9 cellular contexts compared by ENCODE assay signal in the genomic region with DNA sequence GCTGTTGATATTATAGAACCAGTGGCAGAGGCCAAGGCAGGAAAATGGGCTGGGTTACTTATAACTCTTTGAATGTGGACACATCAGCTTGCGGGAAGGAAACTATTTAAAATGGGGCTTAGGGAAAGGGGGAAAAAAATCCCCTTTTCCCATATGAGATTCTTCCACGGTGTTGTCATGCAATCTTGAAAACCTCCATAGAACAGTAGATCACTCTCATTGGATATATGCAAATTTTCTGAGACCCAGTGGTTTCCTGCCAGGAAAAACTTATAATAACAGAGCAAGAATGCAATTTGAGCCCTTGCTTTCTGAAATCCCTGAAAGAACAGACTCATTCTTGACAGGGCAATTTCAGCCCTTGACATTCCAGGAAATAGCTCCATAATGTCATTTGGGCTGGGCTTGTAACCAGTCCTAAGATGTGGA. TPM values are rescaled to one million over a fixed set of nuclear protein-coding genes. Genes with fewer than 3 reads are reported as not detected.
DNase-seq lines count a peak whose midpoint lies in the region; ATAC-seq and TF ChIP-seq lines count a peak whose summit lies in the region.
"Had no signal": no experiment of that assay in that cellular context is flagged by ENCODE, and none has a peak within 500 bp of the region (broad histone marks: within the 10 kb centered on the region; RNA-seq: fewer than 3 reads in every experiment).

No MANE protein-coding gene starts in this region.

- WGBS in psoas muscle, 3 donors = 21 to 33% (median 27%) methylated on average over 2 of the region's 2 CpGs

- H3K4me1 Mint-ChIP-seq in CD4-positive, alpha-beta T cell (ENCODE audit: low read depth) = no peaks in the 10 kb centered on the region

- H3K27ac Mint-ChIP-seq in CD4-positive, alpha-beta T cell = no peak overlapping the region

- POLR2A ChIA-PET in CD4-positive, alpha-beta T cell (lab: Charles Lee) = no interaction called here

- H3K27ac ChIP-seq in SJSA1 = peak overlapping the region; percentile 98
- H3K27ac ChIP-seq in psoas muscle = peak overlapping the region; percentile 23
- H3K27ac ChIP-seq in CD4-positive, alpha-beta T cell (ENCODE audit: low read depth, low read length) = no peak overlapping the region

- no peaks in the 10 kb centered on the region for H3K36me3 Mint-ChIP-seq in CD4-positive, alpha-beta T cell (ENCODE audit: low read depth)

- DNase-seq in ELR (ENCODE audit: low read depth) (peak; percentile 98), SJSA1 (ENCODE audit: low read depth in 1 of 2, low spot score in 2 of 2) (peak; percentile 80 to 97), foreskin melanocyte (peak; percentile 70), psoas muscle (no peak), NCI-H2029 treated with DMSO at 0.1 percent for 48 hours (lab: John Stamatoyannopoulos, UW) (no peak)
- DNase-seq in activated CD4-positive, alpha-beta T cell treated with anti-CD3 and anti-CD28 coated beads, Interleukin-2, amount 50 U/mL, for 48 hours = no peak
- DNase-seq in CD4-positive, alpha-beta T cell = no peak

- H3K9me3 Mint-ChIP-seq in CD4-positive, alpha-beta T cell = no peaks in the 10 kb centered on the region

- ATAC-seq in psoas muscle (peak in 2 of 4 donors; percentile 21 to 26), GM21528 (IDR thresholded peaks at IDR 0.05; ENCODE audit: low FRiP score, unreplicated experiment) (no peak)
- no peak for ATAC-seq in CD4-positive, alpha-beta T cell (ENCODE audit: poor library complexity)

- no peaks in the 10 kb centered on the region for H3K36me3 ChIP-seq in SJSA1
- H3K36me3 ChIP-seq in psoas muscle (ENCODE audit: insufficient read depth in 1 of 2, low read depth in 1 of 2) = no peaks in the 10 kb centered on the region

- intact Hi-C loops in psoas muscle (cut with DNase I) = no loop called here
- intact Hi-C loops in CD4-positive, alpha-beta T cell (cut with DNase I, micrococcal nuclease) = no loop called here

- H3K4me3 Mint-ChIP-seq in CD4-positive, alpha-beta T cell = no peak overlapping the region

- no peak for TF ChIP-seq CTCF in psoas muscle (IDR thresholded peaks at IDR 0.05)
- TF ChIP-seq CTCF in CD4-positive, alpha-beta T cell (IDR thresholded peaks at IDR 0.05) = no peak

- H3K9me3 ChIP-seq in SJSA1 (replicated peaks) = no peaks in the 10 kb centered on the region
- H3K9me3 ChIP-seq in psoas muscle = no peaks in the 10 kb centered on the region
- no peaks in the 10 kb centered on the region for H3K9me3 ChIP-seq in CD4-positive, alpha-beta T cell (ENCODE audit: control insufficient read depth, low read length)

- H3K27me3 ChIP-seq in SJSA1 (replicated peaks) (no peaks in the 10 kb centered on the region), psoas muscle (ENCODE audit: insufficient read depth in 3 of 3, low read length in 2 of 3) (no peaks in the 10 kb centered on the region)
- no peaks in the 10 kb centered on the region for H3K27me3 ChIP-seq in CD4-positive, alpha-beta T cell (ENCODE audit: control insufficient read depth, insufficient read depth, low read length)

- H3K4me1 ChIP-seq in SJSA1 (replicated peaks) (peaks cover 70% of the 10 kb centered on the region), psoas muscle (no peaks in the 10 kb centered on the region)

- peaks cover 4% of the 10 kb centered on the region for H3K27me3 Mint-ChIP-seq in CD4-positive, alpha-beta T cell

- CTCF ChIA-PET in CD4-positive, alpha-beta T cell (lab: Charles Lee) = no interaction called here

- no peak overlapping the region for H3K4me3 ChIP-seq in SJSA1
- no peak overlapping the region for H3K4me3 ChIP-seq in psoas muscle

RNA-seq across cellular contexts. Expression of gene TMEM212, which starts 31.1 kb away (rescaled TPM):
- total RNA-seq in SJSA1 (2014; rRNA removed; shearing (Covaris generic)) = not detected in 2 replicates
- not detected for total RNA-seq in psoas muscle
- not detected for polyA plus RNA-seq in psoas muscle
- total RNA-seq in CD4-positive, alpha-beta T cell = not detected
- total RNA-seq: activated CD8-positive, alpha-beta memory T cell treated with anti-CD3 and anti-CD28 coated beads for 36 hours had no signal

Comparison
In these comparisons a context has a peak if more than half of its experiments do, and no peak if none do; other contexts are left out.
1. DNase-seq: peak in ELR (single experiment), SJSA1 (2 of 2) and foreskin melanocyte (single experiment); none in psoas muscle (0 of 2), activated CD4-positive, alpha-beta T cell treated with anti-CD3 and anti-CD28 coated beads, Interleukin-2, amount 50 U/mL, for 48 hours (0 of 2), NCI-H2029 treated with DMSO at 0.1 percent for 48 hours (single experiment) and CD4-positive, alpha-beta T cell (0 of 10).